28 cellular contexts compared by ENCODE assay signal in the genomic region with DNA sequence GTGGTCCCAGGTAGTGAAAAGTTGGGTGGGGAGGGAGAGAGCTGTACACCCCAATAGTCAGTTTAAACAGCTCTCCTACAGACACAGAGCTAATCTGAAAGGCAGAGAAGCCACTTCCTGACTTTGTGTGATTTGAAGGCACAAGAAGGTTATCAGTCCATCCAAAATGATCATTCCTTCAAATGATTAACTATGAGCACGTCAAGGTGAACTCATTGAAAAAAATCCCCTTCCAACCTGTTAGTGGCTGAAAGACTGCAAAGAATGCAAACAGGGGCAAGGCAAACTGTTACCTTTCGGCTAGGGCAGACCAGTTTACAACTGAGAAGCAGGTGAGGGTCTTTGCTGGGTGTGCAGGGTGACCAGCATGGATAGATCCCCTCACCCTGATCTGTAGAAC. TPM values are rescaled to one million over a fixed set of nuclear protein-coding genes. Genes with fewer than 3 reads are reported as not detected.
"Had no signal": no experiment of that assay in that cellular context is flagged by ENCODE, and none has a peak within 500 bp of the region (broad histone marks: within the 10 kb centered on the region; RNA-seq: fewer than 3 reads in every experiment).

No MANE protein-coding gene starts in this region.

- DNase-seq: colonic mucosa; cortex of kidney; dorsolateral prefrontal cortex; effector CD4-positive, alpha-beta T cell; effector memory CD4-positive, alpha-beta T cell; foreskin melanocyte; gastrocnemius medialis; glutamatergic neuron; head of caudate nucleus; heart right ventricle; hypothalamus; immature natural killer cell; islet precursor cell; kidney; kidney glomerular epithelial cell; left cardiac atrium; left lung; left ventricle myocardium superior; lower lobe of right lung; mesendoderm; midbrain; naive thymus-derived CD4-positive, alpha-beta T cell had no signal

- FAIRE-seq: endothelial cell of umbilical vein, kidney had no signal

- H3K4me1 ChIP-seq: colonic mucosa, gastrocnemius medialis, left lung, lower lobe of right lung had no signal

- H3K4me3 ChIP-seq: colonic mucosa, dorsolateral prefrontal cortex, esophagus muscularis mucosa, gastrocnemius medialis, heart right ventricle, left lung, lower lobe of right lung had no signal

- H3K9me3 Mint-ChIP-seq: dendritic cell treated with granulocyte-macrophage colony-stimulating factor and Interleukin-4, amounts not matched to agents 40 ng/mL and 50 ng/mL, for 4 days; memory B cell; naive thymus-derived CD4-positive, alpha-beta T cell had no signal

- ATAC-seq: gastrocnemius medialis; left lung; left ventricle myocardium superior; naive thymus-derived CD4-positive, alpha-beta T cell had no signal

- H3K36me3 ChIP-seq: colonic mucosa, esophagus muscularis mucosa, gastrocnemius medialis, heart right ventricle, left lung, lower lobe of right lung had no signal

- H3K27ac Mint-ChIP-seq: dendritic cell treated with granulocyte-macrophage colony-stimulating factor and Interleukin-4, amounts not matched to agents 40 ng/mL and 50 ng/mL, for 4 days; immature natural killer cell; memory B cell; naive thymus-derived CD4-positive, alpha-beta T cell had no signal

- H3K27me3 ChIP-seq: colonic mucosa, dorsolateral prefrontal cortex, esophagus muscularis mucosa, gastrocnemius medialis, heart right ventricle, left lung had no signal

- H3K27ac ChIP-seq: colonic mucosa, dorsolateral prefrontal cortex, esophagus muscularis mucosa, gastrocnemius medialis, heart right ventricle, left lung, lower lobe of right lung had no signal

- H3K36me3 Mint-ChIP-seq: immature natural killer cell; memory B cell; naive thymus-derived CD4-positive, alpha-beta T cell had no signal

- H3K9me3 ChIP-seq: colonic mucosa, esophagus muscularis mucosa, gastrocnemius medialis, heart right ventricle, left lung, lower lobe of right lung had no signal

- H3K4me3 Mint-ChIP-seq: dendritic cell treated with granulocyte-macrophage colony-stimulating factor and Interleukin-4, amounts not matched to agents 40 ng/mL and 50 ng/mL, for 4 days; immature natural killer cell; memory B cell; naive thymus-derived CD4-positive, alpha-beta T cell had no signal

- H3K4me1 Mint-ChIP-seq: immature natural killer cell; memory B cell; naive thymus-derived CD4-positive, alpha-beta T cell had no signal

RNA-seq across cellular contexts. Expression of a gene that starts 22.8 kb away (rescaled TPM):
- total RNA-seq: epithelial cell of proximal tubule, lung microvascular endothelial cell had no signal
- polyA plus RNA-seq: naive thymus-derived CD4-positive, alpha-beta T cell had no signal
